In the genomic region with DNA sequence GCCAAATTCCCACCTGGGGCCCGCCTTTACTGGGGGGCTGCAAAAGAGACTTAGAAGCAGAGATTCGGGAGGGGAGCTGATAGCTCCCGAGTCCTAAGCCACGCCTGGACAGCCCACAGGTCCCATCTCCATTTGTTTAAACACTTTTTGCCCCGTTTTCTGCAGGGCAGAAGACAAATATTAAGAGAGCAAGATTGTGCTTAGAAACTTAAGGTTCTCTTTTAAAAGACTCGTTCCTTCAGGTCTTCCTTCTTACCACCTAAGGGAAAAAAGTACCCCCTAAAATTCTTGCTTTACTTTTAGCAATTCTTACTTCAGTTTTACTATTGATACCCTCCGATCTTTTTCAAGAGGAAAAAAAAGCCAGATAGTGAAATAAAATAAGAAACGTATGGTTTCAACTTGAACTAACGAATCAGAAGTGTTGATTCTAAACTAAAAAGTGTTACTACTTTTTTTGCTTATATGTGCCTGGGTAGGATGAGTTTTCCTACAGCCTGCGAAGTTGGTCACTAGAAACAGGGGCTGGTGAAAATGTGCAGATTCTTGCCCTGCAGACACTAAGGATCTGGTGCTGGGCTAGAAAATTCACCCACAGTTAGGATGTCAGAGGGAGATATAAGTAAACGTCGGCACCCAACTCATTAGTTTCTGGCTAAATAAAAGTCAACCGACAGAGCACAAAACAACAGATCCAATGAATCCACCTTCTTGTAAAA, we compare ENCODE assay signal across 9 cellular contexts.
DNase-seq lines count a peak whose midpoint lies in the region; ATAC-seq and TF ChIP-seq lines count a peak whose summit lies in the region.
"Had no signal": no experiment of that assay in that cellular context is flagged by ENCODE, and none has a peak within 500 bp of the region (broad histone marks: within the 10 kb centered on the region; RNA-seq: fewer than 3 reads in every experiment).

No MANE protein-coding gene starts in this region.

- no peak for DNase-seq in stimulated activated naive CD8-positive, alpha-beta T cell treated with anti-CD3 and anti-CD28 coated beads, Interleukin-15, Interleukin-2, amounts not matched to agents 100 U/mL and 50 U/mL, for 24 hours
- DNase-seq in mammary epithelial cell (no peak), vagina (ENCODE audit: extremely low spot score in 2 of 2) (no peak), nucleus accumbens (lab: John Stamatoyannopoulos, UW) (no peak), NCI-H146 treated with DMSO at 0.1 percent for 48 hours (lab: John Stamatoyannopoulos, UW; ENCODE audit: unreplicated experiment) (no peak)
- DNase-seq in naive thymus-derived CD4-positive, alpha-beta T cell: peak in 1 of 9 donors; percentile 17
- DNase-seq: CD4-positive, CD25-positive, alpha-beta regulatory T cell had no signal

- no peaks in the 10 kb centered on the region for H4K20me1 ChIP-seq in mammary epithelial cell (ENCODE audit: insufficient read depth, low read length)

- peaks cover 22% of the 10 kb centered on the region for H3K4me1 Mint-ChIP-seq in stimulated activated naive CD8-positive, alpha-beta T cell treated with anti-CD3 and anti-CD28 coated beads, Interleukin-15, Interleukin-2, amounts not matched to agents 100 ng/mL and 50 ng/mL, for 24 hours (ENCODE audit: low read depth)
- peaks cover 4 to 27% (median 19%) of the 10 kb centered on the region in 7 donors for H3K4me1 Mint-ChIP-seq in naive thymus-derived CD4-positive, alpha-beta T cell

- H3K79me2 ChIP-seq in mammary epithelial cell (ENCODE audit: insufficient read depth, low read length): no peaks in the 10 kb centered on the region

- peak overlapping the region; percentile 28 for H3K4me3 Mint-ChIP-seq in stimulated activated naive CD8-positive, alpha-beta T cell treated with anti-CD3 and anti-CD28 coated beads, Interleukin-15, Interleukin-2, amounts not matched to agents 100 ng/mL and 50 ng/mL, for 24 hours
- peak overlapping the region in 9 of 10 donors; percentile 23 to 60 (median 55) for H3K4me3 Mint-ChIP-seq in naive thymus-derived CD4-positive, alpha-beta T cell

- in situ Hi-C loops in mammary epithelial cell (cut with MboI; ENCODE audit: low sequenced_read_pairs in 2 of 2): loop anchor here (5.0 to 10.0 kb wide), 3 partner anchors 448 to 596 kb away; no protein-coding TSS in a partner anchor

- H3K4me2 ChIP-seq in mammary epithelial cell (ENCODE audit: insufficient read depth, low read depth, low read length): peak overlapping the region; percentile 87

- no peak for ATAC-seq in stimulated activated naive CD8-positive, alpha-beta T cell treated with anti-CD3 and anti-CD28 coated beads, Interleukin-15, Interleukin-2, amounts not matched to agents 100 U/mL and 50 U/mL, for 24 hours
- ATAC-seq in naive thymus-derived CD4-positive, alpha-beta T cell: no peak
- ATAC-seq in activated CD4-positive, CD25-positive, alpha-beta regulatory T cell treated with anti-CD3 and anti-CD28 coated beads, Interleukin-2, amount 50 U/mL, for 24 hours: no peak

- WGBS in mammary epithelial cell (ENCODE audit: low coverage, missing lambda C conversion rate): 34% methylated on average over 13 of the region's 13 CpGs

- H3K9ac ChIP-seq in mammary epithelial cell (ENCODE audit: insufficient read depth, low read length): no peak overlapping the region

- TF ChIP-seq POLR2A in vagina (IDR thresholded peaks at IDR 0.05): no peak

- peaks cover 14% of the 10 kb centered on the region for H3K4me1 ChIP-seq in mammary epithelial cell (ENCODE audit: insufficient read depth, low read length)
- peaks cover 4 to 16% of the 10 kb centered on the region in 2 donors for H3K4me1 ChIP-seq in naive thymus-derived CD4-positive, alpha-beta T cell (ENCODE audit: control insufficient read depth in 2 of 2, insufficient read depth in 2 of 2, low read length in 2 of 2)
- peaks cover 48% of the 10 kb centered on the region for H3K4me1 ChIP-seq in vagina

- peaks cover 5% of the 10 kb centered on the region for H3K27me3 ChIP-seq in mammary epithelial cell (ENCODE audit: insufficient read depth, low read length)
- H3K27me3 ChIP-seq in naive thymus-derived CD4-positive, alpha-beta T cell (ENCODE audit: control insufficient read depth in 2 of 2, insufficient read depth in 2 of 2, low read length in 2 of 2): peaks cover 35 to 65% of the 10 kb centered on the region in 2 donors
- peaks cover 8% of the 10 kb centered on the region for H3K27me3 ChIP-seq in vagina

- no peak overlapping the region for H3K27ac Mint-ChIP-seq in stimulated activated naive CD8-positive, alpha-beta T cell treated with anti-CD3 and anti-CD28 coated beads, Interleukin-15, Interleukin-2, amounts not matched to agents 100 ng/mL and 50 ng/mL, for 24 hours
- peak overlapping the region in 3 of 9 donors; percentile 3 to 54 (median 52) for H3K27ac Mint-ChIP-seq in naive thymus-derived CD4-positive, alpha-beta T cell

- no peak overlapping the region for H3K27ac ChIP-seq in mammary epithelial cell (ENCODE audit: insufficient read depth, low read depth, low read length)
- H3K27ac ChIP-seq in naive thymus-derived CD4-positive, alpha-beta T cell (ENCODE audit: low read depth, low read length): no peak overlapping the region
- H3K27ac ChIP-seq in vagina: peak overlapping the region; percentile 46

- H3K27me3 Mint-ChIP-seq in stimulated activated naive CD8-positive, alpha-beta T cell treated with anti-CD3 and anti-CD28 coated beads, Interleukin-15, Interleukin-2, amounts not matched to agents 100 ng/mL and 50 ng/mL, for 24 hours: peaks cover 58% of the 10 kb centered on the region
- H3K27me3 Mint-ChIP-seq in naive thymus-derived CD4-positive, alpha-beta T cell: peaks cover 43 to 59% (median 52%) of the 10 kb centered on the region in 5 donors

- no TSS peak for BruUV-seq in mammary epithelial cell (replicated peaks; lab: Mats Ljungman, UMichigan)

- H3K36me3 Mint-ChIP-seq in stimulated activated naive CD8-positive, alpha-beta T cell treated with anti-CD3 and anti-CD28 coated beads, Interleukin-15, Interleukin-2, amounts not matched to agents 100 ng/mL and 50 ng/mL, for 24 hours (ENCODE audit: low read depth): no peaks in the 10 kb centered on the region
- H3K36me3 Mint-ChIP-seq in naive thymus-derived CD4-positive, alpha-beta T cell: no peaks in the 10 kb centered on the region
- H3K36me3 Mint-ChIP-seq: CD4-positive, CD25-positive, alpha-beta regulatory T cell had no signal

- POLR2A ChIA-PET in naive thymus-derived CD4-positive, alpha-beta T cell (lab: Charles Lee): no interaction called here

- dilution Hi-C loops in mammary epithelial cell (cut with HindIII; ENCODE audit: low sequenced_read_pairs): no loop called here

- no peak for TF ChIP-seq CTCF in mammary epithelial cell (conservative IDR thresholded peaks at IDR 0.05 in 1 of 2, IDR thresholded peaks at IDR 0.05 in 1 of 2; ENCODE audit: extremely low read depth in 1 of 2, insufficient read depth in 1 of 2, low read depth in 1 of 2, low read length in 2 of 2)
- no peak for TF ChIP-seq CTCF in vagina (IDR thresholded peaks at IDR 0.05)

- H3K4me3 ChIP-seq in mammary epithelial cell (replicated peaks in 1 of 3; ENCODE audit: insufficient read depth in 1 of 3, low read depth in 2 of 3, low read length in 3 of 3) (no peak overlapping the region), vagina (peak overlapping the region in 1 of 2 donors; percentile 9)
- H3K4me3 ChIP-seq in naive thymus-derived CD4-positive, alpha-beta T cell (ENCODE audit: low read length): no peak overlapping the region

- no peaks in the 10 kb centered on the region for H3K9me3 ChIP-seq in mammary epithelial cell (replicated peaks; ENCODE audit: insufficient read depth, low read length)
- peaks cover 0 to 5% (median 0%) of the 10 kb centered on the region in 3 experiments for H3K9me3 ChIP-seq in naive thymus-derived CD4-positive, alpha-beta T cell (ENCODE audit: control insufficient read depth in 2 of 3, low read length in 3 of 3)
- H3K9me3 ChIP-seq in vagina: no peaks in the 10 kb centered on the region

- H3K9me3 Mint-ChIP-seq in stimulated activated naive CD8-positive, alpha-beta T cell treated with anti-CD3 and anti-CD28 coated beads, Interleukin-15, Interleukin-2, amounts not matched to agents 100 ng/mL and 50 ng/mL, for 24 hours: no peaks in the 10 kb centered on the region
- peaks cover 0 to 10% (median 1%) of the 10 kb centered on the region in 11 donors for H3K9me3 Mint-ChIP-seq in naive thymus-derived CD4-positive, alpha-beta T cell

- H3K36me3 ChIP-seq in mammary epithelial cell (ENCODE audit: insufficient read depth, low read length): no peaks in the 10 kb centered on the region
- no peaks in the 10 kb centered on the region for H3K36me3 ChIP-seq in naive thymus-derived CD4-positive, alpha-beta T cell (ENCODE audit: control insufficient read depth in 2 of 3, insufficient read depth in 3 of 3, low read length in 3 of 3)
- no peaks in the 10 kb centered on the region for H3K36me3 ChIP-seq in vagina

- CTCF ChIA-PET in mammary epithelial cell (lab: Charles Lee; ENCODE audit: low non-redundant PET): no interaction called here
- CTCF ChIA-PET in naive thymus-derived CD4-positive, alpha-beta T cell (lab: Charles Lee): no interaction called here

- H2AFZ ChIP-seq in mammary epithelial cell (ENCODE audit: low read depth, low read length): peak overlapping the region; percentile 83

- intact Hi-C loops in mammary epithelial cell (cut with micrococcal nuclease): loop anchor here (5.0 kb wide), 1 partner anchor 51 kb away; no protein-coding TSS in a partner anchor
- intact Hi-C loops in naive thymus-derived CD4-positive, alpha-beta T cell (cut with micrococcal nuclease): loop anchor here (1.0 to 10.0 kb wide), 6 partner anchors 233 to 1278 kb away; a partner anchor contains a TSS
- intact Hi-C loops in vagina (cut with DNase I): loop anchor here (5.0 to 10.0 kb wide), 3 partner anchors 291 to 1312 kb away; a partner anchor contains a TSS
